20 cellular contexts compared by ENCODE assay signal in genomic region chr4:8292388-8293107, GRCh38. TPM values are rescaled to one million over a fixed set of nuclear protein-coding genes. Genes with fewer than 3 reads are reported as not detected.
DNase-seq lines count a peak whose midpoint lies in the region; ATAC-seq, FAIRE-seq and TF ChIP-seq lines count a peak whose summit lies in the region.
"Had no signal": no experiment of that assay in that cellular context is flagged by ENCODE, and none has a peak within 500 bp of the region (broad histone marks: within the 10 kb centered on the region; RNA-seq: fewer than 3 reads in every experiment).

No MANE protein-coding gene starts in this region.

- H3K4me1 ChIP-seq in left ventricle myocardium inferior = no peaks in the 10 kb centered on the region
- peaks cover 0 to 2% (median 0%) of the 10 kb centered on the region in 9 donors for H3K4me1 ChIP-seq in heart right ventricle
- H3K4me1 ChIP-seq in kidney (ENCODE audit: control insufficient read depth in 1 of 2, insufficient read depth in 1 of 2, low read depth in 1 of 2, low read length in 2 of 2) = no peaks in the 10 kb centered on the region
- H3K4me1 ChIP-seq: Peyer's patch had no signal

- H3K27me3 ChIP-seq in left ventricle myocardium inferior (ENCODE audit: low read depth) = no peaks in the 10 kb centered on the region
- H3K27me3 ChIP-seq in heart right ventricle = no peaks in the 10 kb centered on the region
- H3K27me3 ChIP-seq: Peyer's patch had no signal

- H3K9ac ChIP-seq in kidney (ENCODE audit: low read length in 2 of 2) = no peak overlapping the region

- FAIRE-seq in kidney (lab: Jason Lieb, UNC) = no peak
- FAIRE-seq: A204.1 had no signal

- no peak for ATAC-seq in heart right ventricle
- no peak for ATAC-seq in SK-N-SH treated with all-trans-retinoic acid at 6 μM for 48 hours
- ATAC-seq: CD8-positive, alpha-beta T cell had no signal

- no peak overlapping the region for H3K27ac ChIP-seq in left ventricle myocardium inferior (replicated peaks)
- H3K27ac ChIP-seq in heart right ventricle = no peak overlapping the region
- no peak overlapping the region for H3K27ac ChIP-seq in kidney (ENCODE audit: low read depth in 2 of 2, low read length in 2 of 2)
- H3K27ac ChIP-seq: Peyer's patch had no signal

- H3K36me3 ChIP-seq in left ventricle myocardium inferior (peaks cover 71% of the 10 kb centered on the region), heart right ventricle (peaks cover 0 to 80% (median 0%) of the 10 kb centered on the region in 9 donors), kidney (ENCODE audit: control insufficient read depth in 1 of 2, insufficient read depth in 2 of 2, low read length in 2 of 2) (no peaks in the 10 kb centered on the region)
- H3K36me3 ChIP-seq: Peyer's patch had no signal

- TF ChIP-seq CTCF in left ventricle myocardium inferior (IDR thresholded peaks at IDR 0.05; ENCODE audit: borderline replicate concordance) (no peak), heart right ventricle (IDR thresholded peaks at IDR 0.05) (no peak), kidney (IDR thresholded peaks at IDR 0.05; ENCODE audit: borderline replicate concordance, extremely low read depth, insufficient read depth) (no peak)

- WGBS in heart right ventricle, 2 donors = 92 to 93% methylated on average over 9 of the region's 9 CpGs

- peak; percentile 10 for DNase-seq in left ventricle myocardium inferior
- no peak for DNase-seq in heart right ventricle
- DNase-seq in kidney = peak; percentile 60
- DNase-seq in posterior vena cava (ENCODE audit: low spot score) = peak; percentile 36
- DNase-seq in stimulated activated CD4-positive, alpha-beta T cell treated with anti-CD3 and anti-CD28 coated beads, Interleukin-4, amount 100 ng/mL, for 24 hours = no peak
- no peak for DNase-seq in NCI-H1436 (lab: John Stamatoyannopoulos, UW)
- no peak for DNase-seq in stimulated activated CD4-positive, alpha-beta T cell treated with anti-CD3 and anti-CD28 coated beads, Interleukin-2, amount 100 ng/mL, for 24 hours
- DNase-seq: Calu3; CD8-positive, alpha-beta T cell; GF-D8; GOT3; NCI-H1092 treated with DMSO at 0.1 percent for 48 hours; NCI-H2081; NCI-H446 treated with DMSO at 0.1 percent for 48 hours; NCI-H69; NK-92 treated with Interleukin-12 subunit alpha and Interleukin-12 subunit beta, amount 100 ng/mL, for 24 hours; SHP77 had no signal

- no peak overlapping the region for H3K4me3 ChIP-seq in left ventricle myocardium inferior
- H3K4me3 ChIP-seq in heart right ventricle = no peak overlapping the region
- no peak overlapping the region for H3K4me3 ChIP-seq in kidney (ENCODE audit: low read length in 2 of 2)
- H3K4me3 ChIP-seq: Peyer's patch had no signal

- intact Hi-C loops in left ventricle myocardium inferior (cut with micrococcal nuclease) = no loop called here
- intact Hi-C loops in heart right ventricle (cut with DNase I) = no loop called here
- intact Hi-C loops in kidney (cut with DNase I) = no loop called here
- intact Hi-C loops in posterior vena cava (cut with DNase I) = no loop called here

- H3K9me3 ChIP-seq in left ventricle myocardium inferior (replicated peaks) = no peaks in the 10 kb centered on the region
- H3K9me3 ChIP-seq in heart right ventricle = no peaks in the 10 kb centered on the region
- no peaks in the 10 kb centered on the region for H3K9me3 ChIP-seq in kidney (ENCODE audit: control insufficient read depth in 1 of 2, low read length in 2 of 2)
- H3K9me3 ChIP-seq: Peyer's patch had no signal

TF ChIP-seq in SK-N-SH treated with all-trans-retinoic acid at 6 μM for 48 hours, 23 proteins besides CTCF, POLR2A, EP300 and RAD21:
- TF ChIP-seq ZFP30 (CRISPR knock-in tag; IDR thresholded peaks at IDR 0.05) (no peak), TSHZ2 (CRISPR knock-in tag; IDR thresholded peaks at IDR 0.05) (no peak), ISL1 (CRISPR knock-in tag; IDR thresholded peaks at IDR 0.05) (no peak), CREB5 (CRISPR knock-in tag; IDR thresholded peaks at IDR 0.05; ENCODE audit: low read depth) (no peak), PATZ1 (CRISPR knock-in tag; IDR thresholded peaks at IDR 0.05; ENCODE audit: borderline replicate concordance) (no peak), PPARA (CRISPR knock-in tag; IDR thresholded peaks at IDR 0.05; ENCODE audit: borderline replicate concordance) (no peak), ZNF565 (CRISPR knock-in tag; conservative IDR thresholded peaks at IDR 0.05; ENCODE audit: low read depth) (no peak), ARNTL (CRISPR knock-in tag; IDR thresholded peaks at IDR 0.05; ENCODE audit: borderline replicate concordance, low read depth) (no peak), ZNF8 (CRISPR knock-in tag; IDR thresholded peaks at IDR 0.05) (no peak), BACH2 (CRISPR knock-in tag; IDR thresholded peaks at IDR 0.05; ENCODE audit: borderline replicate concordance) (no peak), ZC3H10 (CRISPR knock-in tag; IDR thresholded peaks at IDR 0.05) (no peak), CSDC2 (CRISPR knock-in tag; IDR thresholded peaks at IDR 0.05) (no peak), TCF4 (CRISPR knock-in tag; IDR thresholded peaks at IDR 0.05; ENCODE audit: borderline replicate concordance) (no peak), GLIS3 (CRISPR knock-in tag; IDR thresholded peaks at IDR 0.05) (no peak), OSR1 (CRISPR knock-in tag; IDR thresholded peaks at IDR 0.05) (no peak), CSRNP3 (CRISPR knock-in tag; IDR thresholded peaks at IDR 0.05) (no peak)

RNA-seq across cellular contexts. Expression of gene HTRA3, which starts 23.0 kb away (rescaled TPM):
- total RNA-seq in left ventricle myocardium inferior = 119 TPM
- total RNA-seq in heart right ventricle = 10 to 100 TPM; 20.2 to 82.5 (median 54.2) TPM
- 10 to 100 TPM; 51.8 to 56.7 TPM for polyA plus RNA-seq in heart right ventricle
- 1.7 TPM for total RNA-seq in kidney
- 6.5 TPM for polyA plus RNA-seq in kidney (ENCODE audit: insufficient read depth, low read depth, low replicate concordance)
- total RNA-seq in posterior vena cava = 100 to 1,000 TPM in 1 of 2 donors, 10 to 100 TPM in 1; 14.9 to 104 TPM
- total RNA-seq: Calu3; CD8-positive, alpha-beta T cell had no signal

Comparison
In these comparisons a context has a peak if more than half of its experiments do, and no peak if none do; other contexts are left out.
1. DNase-seq: peak in left ventricle myocardium inferior (single experiment), kidney (single experiment) and posterior vena cava (single experiment); none in heart right ventricle (0 of 2), stimulated activated CD4-positive, alpha-beta T cell treated with anti-CD3 and anti-CD28 coated beads, Interleukin-4, amount 100 ng/mL, for 24 hours (single experiment), NCI-H1436 (single experiment) and stimulated activated CD4-positive, alpha-beta T cell treated with anti-CD3 and anti-CD28 coated beads, Interleukin-2, amount 100 ng/mL, for 24 hours (0 of 2).